9 cellular contexts compared by ENCODE assay signal in the genomic region with DNA sequence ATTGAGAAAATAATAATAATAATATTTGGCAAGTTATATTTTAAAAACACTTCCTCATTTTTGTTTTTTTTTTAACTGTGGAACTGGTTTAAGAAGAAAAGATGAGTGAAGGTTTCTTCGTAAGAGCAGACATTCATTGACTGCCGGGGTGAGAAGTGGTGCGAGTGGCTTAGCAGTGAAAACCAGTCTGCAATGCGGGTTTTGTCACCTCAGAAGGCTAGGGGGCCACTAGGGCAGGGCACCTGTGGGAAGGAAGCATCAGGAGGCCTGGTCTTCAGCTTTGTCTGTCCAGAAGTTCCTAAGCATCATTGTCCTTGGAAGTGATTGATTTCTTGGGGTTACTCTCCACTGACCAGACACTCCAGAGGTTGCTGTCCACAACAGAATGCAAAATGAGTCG.
"Had no signal": no experiment of that assay in that cellular context is flagged by ENCODE, and none has a peak within 500 bp of the region (broad histone marks: within the 10 kb centered on the region; RNA-seq: fewer than 3 reads in every experiment).

No MANE protein-coding gene starts in this region.

- FAIRE-seq: H54, HepG2, K562 had no signal

- H3K4me3 Mint-ChIP-seq: H9 had no signal

- H3K27ac ChIP-seq: HL-60 had no signal

- H3K9me3 Mint-ChIP-seq: H9 had no signal

- ATAC-seq: HepG2, K562 had no signal

- DNase-seq: GOT3, H9, HCEC 1CT, IMR-90, KG1 had no signal

- H3K4me3 ChIP-seq: K562 had no signal
